18 cellular contexts compared by ENCODE assay signal in genomic region chr7:66198956-66199355, GRCh38. TPM values are rescaled to one million over a fixed set of nuclear protein-coding genes. Genes with fewer than 3 reads are reported as not detected.
DNase-seq lines count a peak whose midpoint lies in the region; TF ChIP-seq lines count a peak whose summit lies in the region.
"Had no signal": no experiment of that assay in that cellular context is flagged by ENCODE, and none has a peak within 500 bp of the region (broad histone marks: within the 10 kb centered on the region; RNA-seq: fewer than 3 reads in every experiment).

No MANE protein-coding gene starts in this region.

- H3K4me2 ChIP-seq in parathyroid adenoma (ENCODE audit: low read length): no peak overlapping the region
- H3K4me2 ChIP-seq: BLaER1 had no signal

- DNase-seq in SHP77 (lab: John Stamatoyannopoulos, UW): peak; percentile 11 to 28
- no peak for DNase-seq in SHP77 treated with DMSO at 0.1 percent for 48 hours (lab: John Stamatoyannopoulos, UW)
- DNase-seq in RPMI8226: peak; percentile 19
- peak; percentile 56 for DNase-seq in endodermal cell
- DNase-seq in effector memory CD4-positive, alpha-beta T cell: no peak
- DNase-seq in NCI-H128 (lab: John Stamatoyannopoulos, UW; ENCODE audit: unreplicated experiment): no peak
- DNase-seq in foreskin melanocyte: no peak
- DNase-seq: CD4-positive, alpha-beta memory T cell; DMS79; HFFc6; NCI-H1105; NCI-H1694; NCI-H2081 treated with DMSO at 0.1 percent for 48 hours; OCI-M1 had no signal

- no peaks in the 10 kb centered on the region for H3K36me3 ChIP-seq in endodermal cell (ENCODE audit: control insufficient read depth, insufficient read depth, low read length)
- no peaks in the 10 kb centered on the region for H3K36me3 ChIP-seq in parathyroid adenoma (ENCODE audit: control insufficient read depth, insufficient read depth, low read length)
- H3K36me3 ChIP-seq in effector memory CD4-positive, alpha-beta T cell (ENCODE audit: control insufficient read depth, insufficient read depth, low read length): no peaks in the 10 kb centered on the region
- H3K36me3 ChIP-seq: BLaER1, SJCRH30 had no signal

- H2AFZ ChIP-seq in parathyroid adenoma: peak overlapping the region; percentile 42

- H3K36me3 Mint-ChIP-seq in endodermal cell (ENCODE audit: low read depth): no peaks in the 10 kb centered on the region
- H3K36me3 Mint-ChIP-seq: CD4-positive, alpha-beta memory T cell had no signal

- H3K27ac ChIP-seq in endodermal cell (ENCODE audit: low read depth, low read length) (no peak overlapping the region), parathyroid adenoma (no peak overlapping the region)
- H3K27ac ChIP-seq in effector memory CD4-positive, alpha-beta T cell (ENCODE audit: insufficient read depth, low read length, poor library complexity, severe bottlenecking): no peak overlapping the region
- H3K27ac ChIP-seq: BLaER1, SJCRH30 had no signal

- H3K27ac Mint-ChIP-seq in endodermal cell: no peak overlapping the region
- H3K27ac Mint-ChIP-seq: CD4-positive, alpha-beta memory T cell; HFFc6 had no signal

- H3K9ac ChIP-seq in endodermal cell (ENCODE audit: extremely low read depth, low read length, poor library complexity, severe bottlenecking) (no peak overlapping the region), parathyroid adenoma (no peak overlapping the region)
- H3K9ac ChIP-seq: BLaER1 had no signal

- H3K27me3 ChIP-seq in endodermal cell (ENCODE audit: control insufficient read depth, insufficient read depth, low read length, poor library complexity, severe bottlenecking) (no peaks in the 10 kb centered on the region), parathyroid adenoma (ENCODE audit: control insufficient read depth, insufficient read depth, low read length) (no peaks in the 10 kb centered on the region)
- peaks cover 3% of the 10 kb centered on the region for H3K27me3 ChIP-seq in effector memory CD4-positive, alpha-beta T cell (replicated peaks; ENCODE audit: control insufficient read depth, insufficient read depth, low read length, poor library complexity, severe bottlenecking)
- H3K27me3 ChIP-seq: BLaER1, SJCRH30 had no signal

- H3K4me3 Mint-ChIP-seq in endodermal cell: no peak overlapping the region
- H3K4me3 Mint-ChIP-seq: HFFc6 had no signal

- 77 to 87% methylated on average over 4 of the region's 4 CpGs for WGBS in endodermal cell (ENCODE audit: insufficient coverage in 1 of 2, insufficient read length in 1 of 2), 2 experiments

- H3K4me1 Mint-ChIP-seq in endodermal cell: peaks cover 3% of the 10 kb centered on the region

- no peaks in the 10 kb centered on the region for H3K79me2 ChIP-seq in parathyroid adenoma

- TF ChIP-seq CTCF in endodermal cell (conservative IDR thresholded peaks at IDR 0.05) (peak; percentile 47), parathyroid adenoma (IDR thresholded peaks at IDR 0.05) (no peak)

- H3K4me1 ChIP-seq in endodermal cell (ENCODE audit: control insufficient read depth, insufficient read depth, low read length) (no peaks in the 10 kb centered on the region), parathyroid adenoma (no peaks in the 10 kb centered on the region)
- peaks cover 3% of the 10 kb centered on the region for H3K4me1 ChIP-seq in effector memory CD4-positive, alpha-beta T cell (ENCODE audit: control insufficient read depth, insufficient read depth, low read length, poor library complexity, severe bottlenecking)
- H3K4me1 ChIP-seq: BLaER1 had no signal

- no peaks in the 10 kb centered on the region for H3K9me3 Mint-ChIP-seq in endodermal cell
- H3K9me3 Mint-ChIP-seq: CD4-positive, alpha-beta memory T cell; HFFc6 had no signal

- H3K27me3 Mint-ChIP-seq in endodermal cell (ENCODE audit: insufficient read depth): peaks cover 15% of the 10 kb centered on the region

- no peaks in the 10 kb centered on the region for H3K9me3 ChIP-seq in endodermal cell (ENCODE audit: control insufficient read depth, low read length)
- no peaks in the 10 kb centered on the region for H3K9me3 ChIP-seq in parathyroid adenoma (ENCODE audit: control insufficient read depth, low read length)
- no peaks in the 10 kb centered on the region for H3K9me3 ChIP-seq in effector memory CD4-positive, alpha-beta T cell (ENCODE audit: control insufficient read depth, low read length)
- H3K9me3 ChIP-seq: BLaER1, SJCRH30 had no signal

- H3K4me3 ChIP-seq in endodermal cell (ENCODE audit: low read length): no peak overlapping the region
- no peak overlapping the region for H3K4me3 ChIP-seq in parathyroid adenoma (ENCODE audit: low read depth, low read length)
- H3K4me3 ChIP-seq in effector memory CD4-positive, alpha-beta T cell (ENCODE audit: insufficient read depth, low read depth, low read length, poor library complexity, severe bottlenecking): no peak overlapping the region
- H3K4me3 ChIP-seq: BLaER1, K562, SJCRH30 had no signal

RNA-seq across cellular contexts. Expression of gene TPST1, which starts 6.2 kb away (rescaled TPM):
- total RNA-seq in endodermal cell: 10 to 100 TPM; 38.3 to 43.8 TPM
- polyA plus RNA-seq in endodermal cell (2013, experiment 1 of 2): 22.9 TPM
- polyA plus RNA-seq in endodermal cell (2013, experiment 2 of 2): 24.4 TPM

Comparison
In these comparisons a context has a peak if more than half of its experiments do, and no peak if none do; other contexts are left out.
1. DNase-seq: peak in SHP77 (2 of 2), RPMI8226 (single experiment) and endodermal cell (single experiment); none in SHP77 treated with DMSO at 0.1 percent for 48 hours (single experiment), effector memory CD4-positive, alpha-beta T cell (0 of 3), NCI-H128 (single experiment) and foreskin melanocyte (single experiment).